ENCODE assay signal across 32 cellular contexts in the genomic region with DNA sequence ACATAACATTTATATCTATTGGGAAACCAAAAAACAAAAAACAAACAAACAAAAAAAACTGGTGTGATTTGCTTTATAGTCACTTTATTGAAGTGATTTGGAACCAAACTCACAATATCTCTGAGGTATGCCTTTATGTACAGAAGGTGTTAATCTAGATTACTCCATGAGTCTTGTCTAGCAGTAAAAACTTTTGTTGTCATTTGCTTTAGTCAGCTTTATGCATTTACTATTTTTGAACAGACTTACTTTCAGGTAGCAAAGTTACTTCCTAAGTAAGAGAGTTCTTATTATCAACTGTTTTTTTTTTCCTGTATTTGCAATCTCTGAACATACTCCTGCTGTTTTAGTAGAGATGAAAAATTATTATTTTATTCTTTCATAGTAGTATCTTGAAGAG.
"Had no signal": no experiment of that assay in that cellular context is flagged by ENCODE, and none has a peak within 500 bp of the region (broad histone marks: within the 10 kb centered on the region; RNA-seq: fewer than 3 reads in every experiment).

No MANE protein-coding gene starts in this region.

- H2AFZ ChIP-seq: PC-9 had no signal

- FAIRE-seq: RCC 7860 had no signal

- H3K9me3 ChIP-seq: SJSA1, SK-N-SH had no signal

- DNase-seq: Karpas-422, KG1, NCI-H1048, NCI-H1092 treated with DMSO at 0.1 percent for 48 hours, NCI-H1105 treated with DMSO at 0.1 percent for 48 hours, NCI-H1417, NCI-H1436, NCI-H146, NCI-H1694, NCI-H187, NCI-H1930, NCI-H2029 treated with DMSO at 0.1 percent for 48 hours, NCI-H2081 treated with DMSO at 0.1 percent for 48 hours, NCI-H2107, NCI-H2171, NCI-H226, NCI-H446 treated with DMSO at 0.1 percent for 48 hours, NCI-H510A, NCI-H524, NCI-H526, NCI-H69, NCI-H748 treated with DMSO at 0.1 percent for 48 hours, NCI-H82, PC-9, Right ventricle myocardium superior, RPMI8226, SHP77 treated with DMSO at 0.1 percent for 48 hours, SK-N-SH, SW 1271 had no signal

- H3K9ac ChIP-seq: SK-N-SH had no signal

- H3K4me2 ChIP-seq: PC-9, SK-N-SH had no signal

- H3K27me3 ChIP-seq: SJSA1 had no signal

- H3K27ac ChIP-seq: PC-9, SJSA1 had no signal

- ATAC-seq: Panc1 had no signal

- H3K4me1 ChIP-seq: SJSA1 had no signal

- H3K4me3 ChIP-seq: PC-9, SJSA1 had no signal
